ENCODE assay signal across 1 cellular context in genomic region chr16:30068750-30069574, GRCh38.
TF ChIP-seq lines count a peak whose summit lies in the region.

No MANE protein-coding gene starts in this region.

TF ChIP-seq in GM23338, 12 proteins besides CTCF, POLR2A, EP300 and RAD21 (continued from another document):
- TF ChIP-seq, protein P1, sequence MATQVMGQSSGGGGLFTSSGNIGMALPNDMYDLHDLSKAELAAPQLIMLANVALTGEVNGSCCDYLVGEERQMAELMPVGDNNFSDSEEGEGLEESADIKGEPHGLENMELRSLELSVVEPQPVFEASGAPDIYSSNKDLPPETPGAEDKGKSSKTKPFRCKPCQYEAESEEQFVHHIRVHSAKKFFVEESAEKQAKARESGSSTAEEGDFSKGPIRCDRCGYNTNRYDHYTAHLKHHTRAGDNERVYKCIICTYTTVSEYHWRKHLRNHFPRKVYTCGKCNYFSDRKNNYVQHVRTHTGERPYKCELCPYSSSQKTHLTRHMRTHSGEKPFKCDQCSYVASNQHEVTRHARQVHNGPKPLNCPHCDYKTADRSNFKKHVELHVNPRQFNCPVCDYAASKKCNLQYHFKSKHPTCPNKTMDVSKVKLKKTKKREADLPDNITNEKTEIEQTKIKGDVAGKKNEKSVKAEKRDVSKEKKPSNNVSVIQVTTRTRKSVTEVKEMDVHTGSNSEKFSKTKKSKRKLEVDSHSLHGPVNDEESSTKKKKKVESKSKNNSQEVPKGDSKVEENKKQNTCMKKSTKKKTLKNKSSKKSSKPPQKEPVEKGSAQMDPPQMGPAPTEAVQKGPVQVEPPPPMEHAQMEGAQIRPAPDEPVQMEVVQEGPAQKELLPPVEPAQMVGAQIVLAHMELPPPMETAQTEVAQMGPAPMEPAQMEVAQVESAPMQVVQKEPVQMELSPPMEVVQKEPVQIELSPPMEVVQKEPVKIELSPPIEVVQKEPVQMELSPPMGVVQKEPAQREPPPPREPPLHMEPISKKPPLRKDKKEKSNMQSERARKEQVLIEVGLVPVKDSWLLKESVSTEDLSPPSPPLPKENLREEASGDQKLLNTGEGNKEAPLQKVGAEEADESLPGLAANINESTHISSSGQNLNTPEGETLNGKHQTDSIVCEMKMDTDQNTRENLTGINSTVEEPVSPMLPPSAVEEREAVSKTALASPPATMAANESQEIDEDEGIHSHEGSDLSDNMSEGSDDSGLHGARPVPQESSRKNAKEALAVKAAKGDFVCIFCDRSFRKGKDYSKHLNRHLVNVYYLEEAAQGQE (IDR thresholded peaks at IDR 0.05; ENCODE audit: unreplicated experiment) = no peak
- TF ChIP-seq, protein P2, sequence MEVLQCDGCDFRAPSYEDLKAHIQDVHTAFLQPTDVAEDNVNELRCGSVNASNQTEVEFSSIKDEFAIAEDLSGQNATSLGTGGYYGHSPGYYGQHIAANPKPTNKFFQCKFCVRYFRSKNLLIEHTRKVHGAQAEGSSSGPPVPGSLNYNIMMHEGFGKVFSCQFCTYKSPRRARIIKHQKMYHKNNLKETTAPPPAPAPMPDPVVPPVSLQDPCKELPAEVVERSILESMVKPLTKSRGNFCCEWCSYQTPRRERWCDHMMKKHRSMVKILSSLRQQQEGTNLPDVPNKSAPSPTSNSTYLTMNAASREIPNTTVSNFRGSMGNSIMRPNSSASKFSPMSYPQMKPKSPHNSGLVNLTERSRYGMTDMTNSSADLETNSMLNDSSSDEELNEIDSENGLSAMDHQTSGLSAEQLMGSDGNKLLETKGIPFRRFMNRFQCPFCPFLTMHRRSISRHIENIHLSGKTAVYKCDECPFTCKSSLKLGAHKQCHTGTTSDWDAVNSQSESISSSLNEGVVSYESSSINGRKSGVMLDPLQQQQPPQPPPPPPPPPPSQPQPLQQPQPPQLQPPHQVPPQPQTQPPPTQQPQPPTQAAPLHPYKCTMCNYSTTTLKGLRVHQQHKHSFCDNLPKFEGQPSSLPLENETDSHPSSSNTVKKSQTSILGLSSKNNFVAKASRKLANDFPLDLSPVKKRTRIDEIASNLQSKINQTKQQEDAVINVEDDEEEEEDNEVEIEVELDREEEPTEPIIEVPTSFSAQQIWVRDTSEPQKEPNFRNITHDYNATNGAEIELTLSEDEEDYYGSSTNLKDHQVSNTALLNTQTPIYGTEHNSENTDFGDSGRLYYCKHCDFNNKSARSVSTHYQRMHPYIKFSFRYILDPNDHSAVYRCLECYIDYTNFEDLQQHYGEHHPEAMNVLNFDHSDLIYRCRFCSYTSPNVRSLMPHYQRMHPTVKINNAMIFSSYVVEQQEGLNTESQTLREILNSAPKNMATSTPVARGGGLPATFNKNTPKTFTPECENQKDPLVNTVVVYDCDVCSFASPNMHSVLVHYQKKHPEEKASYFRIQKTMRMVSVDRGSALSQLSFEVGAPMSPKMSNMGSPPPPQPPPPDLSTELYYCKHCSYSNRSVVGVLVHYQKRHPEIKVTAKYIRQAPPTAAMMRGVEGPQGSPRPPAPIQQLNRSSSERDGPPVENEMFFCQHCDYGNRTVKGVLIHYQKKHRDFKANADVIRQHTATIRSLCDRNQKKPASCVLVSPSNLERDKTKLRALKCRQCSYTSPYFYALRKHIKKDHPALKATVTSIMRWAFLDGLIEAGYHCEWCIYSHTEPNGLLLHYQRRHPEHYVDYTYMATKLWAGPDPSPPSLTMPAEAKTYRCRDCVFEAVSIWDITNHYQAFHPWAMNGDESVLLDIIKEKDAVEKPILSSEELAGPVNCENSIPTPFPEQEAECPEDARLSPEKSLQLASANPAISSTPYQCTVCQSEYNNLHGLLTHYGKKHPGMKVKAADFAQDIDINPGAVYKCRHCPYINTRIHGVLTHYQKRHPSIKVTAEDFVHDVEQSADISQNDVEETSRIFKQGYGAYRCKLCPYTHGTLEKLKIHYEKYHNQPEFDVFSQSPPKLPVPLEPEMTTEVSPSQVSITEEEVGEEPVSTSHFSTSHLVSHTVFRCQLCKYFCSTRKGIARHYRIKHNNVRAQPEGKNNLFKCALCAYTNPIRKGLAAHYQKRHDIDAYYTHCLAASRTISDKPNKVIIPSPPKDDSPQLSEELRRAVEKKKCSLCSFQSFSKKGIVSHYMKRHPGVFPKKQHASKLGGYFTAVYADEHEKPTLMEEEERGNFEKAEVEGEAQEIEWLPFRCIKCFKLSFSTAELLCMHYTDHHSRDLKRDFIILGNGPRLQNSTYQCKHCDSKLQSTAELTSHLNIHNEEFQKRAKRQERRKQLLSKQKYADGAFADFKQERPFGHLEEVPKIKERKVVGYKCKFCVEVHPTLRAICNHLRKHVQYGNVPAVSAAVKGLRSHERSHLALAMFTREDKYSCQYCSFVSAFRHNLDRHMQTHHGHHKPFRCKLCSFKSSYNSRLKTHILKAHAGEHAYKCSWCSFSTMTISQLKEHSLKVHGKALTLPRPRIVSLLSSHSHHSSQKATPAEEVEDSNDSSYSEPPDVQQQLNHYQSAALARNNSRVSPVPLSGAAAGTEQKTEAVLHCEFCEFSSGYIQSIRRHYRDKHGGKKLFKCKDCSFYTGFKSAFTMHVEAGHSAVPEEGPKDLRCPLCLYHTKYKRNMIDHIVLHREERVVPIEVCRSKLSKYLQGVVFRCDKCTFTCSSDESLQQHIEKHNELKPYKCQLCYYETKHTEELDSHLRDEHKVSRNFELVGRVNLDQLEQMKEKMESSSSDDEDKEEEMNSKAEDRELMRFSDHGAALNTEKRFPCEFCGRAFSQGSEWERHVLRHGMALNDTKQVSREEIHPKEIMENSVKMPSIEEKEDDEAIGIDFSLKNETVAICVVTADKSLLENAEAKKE (CRISPR knock-in tag; IDR thresholded peaks at IDR 0.05) = no peak
- TF ChIP-seq NANOG (IDR thresholded peaks at IDR 0.05; ENCODE audit: borderline replicate concordance) (no peak), ZNF331 (CRISPR knock-in tag; IDR thresholded peaks at IDR 0.05; ENCODE audit: low read depth) (no peak), JUNB (IDR thresholded peaks at IDR 0.05; ENCODE audit: unreplicated experiment) (no peak), EZH2 (IDR thresholded peaks at IDR 0.05; ENCODE audit: low read depth, unreplicated experiment) (no peak), STAT1 (IDR thresholded peaks at IDR 0.05; ENCODE audit: unreplicated experiment) (no peak), POLR2AphosphoS5 (IDR thresholded peaks at IDR 0.05; ENCODE audit: low read depth) (no peak)
- TF ChIP-seq, protein P3, sequence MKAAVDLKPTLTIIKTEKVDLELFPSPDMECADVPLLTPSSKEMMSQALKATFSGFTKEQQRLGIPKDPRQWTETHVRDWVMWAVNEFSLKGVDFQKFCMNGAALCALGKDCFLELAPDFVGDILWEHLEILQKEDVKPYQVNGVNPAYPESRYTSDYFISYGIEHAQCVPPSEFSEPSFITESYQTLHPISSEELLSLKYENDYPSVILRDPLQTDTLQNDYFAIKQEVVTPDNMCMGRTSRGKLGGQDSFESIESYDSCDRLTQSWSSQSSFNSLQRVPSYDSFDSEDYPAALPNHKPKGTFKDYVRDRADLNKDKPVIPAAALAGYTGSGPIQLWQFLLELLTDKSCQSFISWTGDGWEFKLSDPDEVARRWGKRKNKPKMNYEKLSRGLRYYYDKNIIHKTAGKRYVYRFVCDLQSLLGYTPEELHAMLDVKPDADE (IDR thresholded peaks at IDR 0.05) = no peak
